In the genomic region with DNA sequence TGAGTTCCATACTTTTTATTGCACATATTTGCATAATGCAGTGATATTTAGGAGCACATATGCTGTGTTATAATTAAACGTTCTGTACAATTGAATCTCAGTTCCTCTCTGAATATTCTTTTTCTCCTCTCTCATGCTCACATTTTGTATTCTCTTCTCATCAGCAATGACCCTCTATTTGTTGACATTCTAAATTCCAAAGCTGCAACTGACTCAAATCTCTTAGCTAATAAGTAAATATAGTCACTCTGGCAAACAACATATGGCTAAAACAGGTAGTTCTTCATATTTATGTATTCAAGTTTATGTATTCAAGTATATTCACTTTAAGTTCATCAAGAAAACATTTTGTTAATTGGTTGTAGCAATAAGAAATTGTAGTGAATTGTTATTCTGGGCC, we compare ENCODE assay signal across 32 cellular contexts.
DNase-seq lines count a peak whose midpoint lies in the region; ATAC-seq, FAIRE-seq and TF ChIP-seq lines count a peak whose summit lies in the region.
"Had no signal": no experiment of that assay in that cellular context is flagged by ENCODE, and none has a peak within 500 bp of the region (broad histone marks: within the 10 kb centered on the region; RNA-seq: fewer than 3 reads in every experiment).

No MANE protein-coding gene starts in this region.

- no peaks in the 10 kb centered on the region for H3K9me2 ChIP-seq in PC-3 (replicated peaks; ENCODE audit: low read length)

- FAIRE-seq in bronchial epithelial cell (lab: Jason Lieb, UNC) (no peak), frontal cortex (lab: Jason Lieb, UNC) (no peak)
- FAIRE-seq: A204.1, A549, D721Med had no signal

- H3K27me3 ChIP-seq in PC-3 (ENCODE audit: low read length) = 0 out of 2 replicates have a peak, but pooled peaks cover 2% of the 10 kb centered on the region
- no peaks in the 10 kb centered on the region for H3K27me3 ChIP-seq in bronchial epithelial cell (ENCODE audit: control insufficient read depth, insufficient read depth, low read length)
- H3K27me3 ChIP-seq: BE2C; BLaER1; BLaER1 treated with 17β-estradiol and CSF1 and Interleukin-3, amounts not matched to agents 10 nM and 100 nM had no signal

- POLR2A ChIA-PET in PC-3 (lab: Charles Lee; ENCODE audit: unreplicated experiment) = no interaction called here

- H2AFZ ChIP-seq in PC-3 (ENCODE audit: low read length) = no peak overlapping the region

- no peak overlapping the region for H3K9ac ChIP-seq in PC-3 (ENCODE audit: low read length)
- H3K9ac ChIP-seq: BLaER1; BLaER1 treated with 17β-estradiol and CSF1 and Interleukin-3, amounts not matched to agents 10 nM and 100 nM had no signal

- no peaks in the 10 kb centered on the region for H3K36me3 ChIP-seq in PC-3 (ENCODE audit: low read depth, low read length)
- H3K36me3 ChIP-seq in bronchial epithelial cell (ENCODE audit: control insufficient read depth, insufficient read depth, low read length) = no peaks in the 10 kb centered on the region
- H3K36me3 ChIP-seq: BE2C; BLaER1; BLaER1 treated with 17β-estradiol and CSF1 and Interleukin-3, amounts not matched to agents 10 nM and 100 nM had no signal

- H3K27ac ChIP-seq in PC-3 (ENCODE audit: low read length) = no peak overlapping the region
- H3K27ac ChIP-seq: 22Rv1; A549; BLaER1; BLaER1 treated with 17β-estradiol and CSF1 and Interleukin-3, amounts not matched to agents 10 nM and 100 nM; C4-2B had no signal

- no TSS peak for BruUV-seq in PC-3 (replicated peaks; lab: Mats Ljungman, UMichigan)

- no peak overlapping the region for H3K4me3 ChIP-seq in PC-3 (ENCODE audit: low read length)
- H3K4me3 ChIP-seq in bronchial epithelial cell (ENCODE audit: low read depth, low read length) = no peak overlapping the region
- H3K4me3 ChIP-seq: A549; BLaER1; BLaER1 treated with 17β-estradiol and CSF1 and Interleukin-3, amounts not matched to agents 10 nM and 100 nM had no signal

- no peaks in the 10 kb centered on the region for H3K4me1 ChIP-seq in PC-3 (ENCODE audit: insufficient read depth, low read length)
- H3K4me1 ChIP-seq: A549, BE2C, Caco-2 had no signal

- H3F3A ChIP-seq in PC-3 (ENCODE audit: low read length, unreplicated experiment) = no peaks in the 10 kb centered on the region

- CTCF ChIA-PET in PC-3 (lab: Charles Lee) = no interaction called here

- TF ChIP-seq CTCF in PC-3 (conservative IDR thresholded peaks at IDR 0.05; ENCODE audit: low read depth, low read length) = no peak
- no peak for TF ChIP-seq CTCF in bronchial epithelial cell (IDR thresholded peaks at IDR 0.05; ENCODE audit: insufficient read depth, low read length, severe bottlenecking)

- peak; percentile 36 for DNase-seq in DMS53 (lab: John Stamatoyannopoulos, UW)
- DNase-seq in DMS53 treated with DMSO at 0.1 percent for 48 hours (lab: John Stamatoyannopoulos, UW; ENCODE audit: unreplicated experiment) = no peak
- DNase-seq in PC-3 = peak; percentile 6
- peak; percentile 7 for DNase-seq in bronchial epithelial cell (ENCODE audit: low read depth)
- DNase-seq in frontal cortex (ENCODE audit: low spot score in 2 of 2) = no peak
- no peak for DNase-seq in NCI-H1417 treated with DMSO at 0.1 percent for 48 hours (lab: John Stamatoyannopoulos, UW)
- DNase-seq: 8988T; ACHN; AML-193; BE2C; C1 segment of cervical spinal cord; Caco-2; Calu3; CD4-positive, alpha-beta memory T cell; CD4-positive, alpha-beta T cell; CD4-positive, CD25-positive, alpha-beta regulatory T cell; CD8-positive, alpha-beta memory T cell; CD8-positive, alpha-beta T cell; COR-L47; DMS 273 treated with DMSO at 0.1 percent for 48 hours; DMS153; DMS79; DMS79 treated with DMSO at 0.1 percent for 48 hours; DND-41; EL had no signal

- no peak overlapping the region for H3K4me2 ChIP-seq in PC-3 (ENCODE audit: low read length)
- H3K4me2 ChIP-seq: A549; BLaER1; BLaER1 treated with 17β-estradiol and CSF1 and Interleukin-3, amounts not matched to agents 10 nM and 100 nM had no signal

- H3K9me3 ChIP-seq in PC-3 (ENCODE audit: low read length) = no peaks in the 10 kb centered on the region
- H3K9me3 ChIP-seq: A549; BE2C; BLaER1; BLaER1 treated with 17β-estradiol and CSF1 and Interleukin-3, amounts not matched to agents 10 nM and 100 nM; Caco-2 had no signal

- no peaks in the 10 kb centered on the region for H4K20me1 ChIP-seq in PC-3 (ENCODE audit: low read length)
- H4K20me1 ChIP-seq: BLaER1; BLaER1 treated with 17β-estradiol and CSF1 and Interleukin-3, amounts not matched to agents 10 nM and 100 nM had no signal

- no peaks in the 10 kb centered on the region for H3K79me2 ChIP-seq in PC-3 (ENCODE audit: low read length)

- intact Hi-C loops in PC-3 (cut with micrococcal nuclease) = no loop called here

- no peak for ATAC-seq in PC-3
- ATAC-seq: A549; CD8-positive, alpha-beta T cell had no signal

Comparison
In these comparisons a context has a peak if more than half of its experiments do, and no peak if none do; other contexts are left out.
1. DNase-seq: peak in DMS53 (single experiment), PC-3 (single experiment) and bronchial epithelial cell (single experiment); none in DMS53 treated with DMSO at 0.1 percent for 48 hours (single experiment), frontal cortex (0 of 2) and NCI-H1417 treated with DMSO at 0.1 percent for 48 hours (single experiment).